Comparison of ENCODE assay signal across 8 cellular contexts in genomic region chr11:34653851-34654490, GRCh38. TPM values are rescaled to one million over a fixed set of nuclear protein-coding genes. Genes with fewer than 3 reads are reported as not detected.
A peak's percentile ranks its signal among the peaks of the same experiment; 100 is the strongest.
DNase-seq lines count a peak whose midpoint lies in the region; ATAC-seq and TF ChIP-seq lines count a peak whose summit lies in the region.

No MANE protein-coding gene starts in this region.

- H3K9me3 ChIP-seq in Karpas-422 (ENCODE audit: low read length) = no peaks in the 10 kb centered on the region
- no peaks in the 10 kb centered on the region for H3K9me3 ChIP-seq in mesodermal cell (ENCODE audit: control insufficient read depth, low read length)

- WGBS in mesodermal cell (ENCODE audit: insufficient coverage in 2 of 2), 2 experiments = 87 to 91% methylated on average over 6 to 12 of the region's 12 CpGs

- H3K4me3 ChIP-seq in Karpas-422 (ENCODE audit: low read length) (peak overlapping the region; percentile 39; the same call in 1 of the 2 replicates), mesodermal cell (ENCODE audit: extremely low read depth, insufficient read depth, low read length, poor library complexity, severe bottlenecking) (no peak overlapping the region)

- H3K4me2 ChIP-seq in Karpas-422 (ENCODE audit: low read depth, low read length, poor library complexity, severe bottlenecking) = peak overlapping the region; percentile 47

- H3K27ac ChIP-seq in C4-2B = peak overlapping the region; percentile 71
- no peak overlapping the region for H3K27ac ChIP-seq in Karpas-422 (ENCODE audit: low read length)
- H3K27ac ChIP-seq in mesodermal cell (ENCODE audit: low read depth, low read length, severe bottlenecking) = peak overlapping the region; percentile 5

- H3K4me1 ChIP-seq in Karpas-422 (ENCODE audit: low read length) (peaks cover 48% of the 10 kb centered on the region), mesodermal cell (ENCODE audit: control insufficient read depth, insufficient read depth, low read length, poor library complexity, severe bottlenecking) (peaks cover 18% of the 10 kb centered on the region)

- no peak overlapping the region for H2AFZ ChIP-seq in Karpas-422 (ENCODE audit: low read length)

- no peak for TF ChIP-seq CTCF in C4-2B (conservative IDR thresholded peaks at IDR 0.05)

- in situ Hi-C loops in T47D (cut with HindIII; ENCODE audit: low pct_unique_long_range_greater_than_20kb, low sequenced_read_pairs) = no loop called here

- H3K79me2 ChIP-seq in Karpas-422 (ENCODE audit: low read length) = no peaks in the 10 kb centered on the region

- H3K9me2 ChIP-seq in Karpas-422 (replicated peaks; ENCODE audit: insufficient read depth, low read length) = no peaks in the 10 kb centered on the region

- no peak overlapping the region for H3K9ac ChIP-seq in Karpas-422 (ENCODE audit: low read length)

- H3K27me3 ChIP-seq in Karpas-422 (ENCODE audit: low read length) = no peaks in the 10 kb centered on the region

- DNase-seq in Karpas-422 (peak; percentile 80), T47D (ENCODE audit: low read depth in 1 of 2, low spot score in 1 of 2) (peak; percentile 23 to 91)

- H4K20me1 ChIP-seq in Karpas-422 (ENCODE audit: insufficient read depth, low read depth, low read length) = no peaks in the 10 kb centered on the region

- ATAC-seq in GM21360 (IDR thresholded peaks at IDR 0.05; ENCODE audit: unreplicated experiment) (no peak), GM18907 (IDR thresholded peaks at IDR 0.05; ENCODE audit: unreplicated experiment) (no peak), GM18498 (IDR thresholded peaks at IDR 0.05; ENCODE audit: unreplicated experiment) (no peak), GM19463 (IDR thresholded peaks at IDR 0.05; ENCODE audit: unreplicated experiment) (no peak)

- H3K36me3 ChIP-seq in Karpas-422 (ENCODE audit: insufficient read depth, low read length) (no peaks in the 10 kb centered on the region), mesodermal cell (ENCODE audit: control insufficient read depth, insufficient read depth, low read length) (no peaks in the 10 kb centered on the region)

RNA-seq across cellular contexts. Expression of gene EHF, which starts 33.1 kb away (rescaled TPM):
- not detected in 2 replicates for total RNA-seq in Karpas-422 (2014; rRNA removed; shearing (Covaris generic); ENCODE audit: low replicate concordance)
- not detected for polyA plus RNA-seq in mesodermal cell (2013, experiment 1 of 2)
- polyA plus RNA-seq in mesodermal cell (2013, experiment 2 of 2) = not detected
